ENCODE assay signal across 1 cellular context in genomic region chr12:102417055-102417454, GRCh38.
TF ChIP-seq lines count a peak whose summit lies in the region.

No MANE protein-coding gene starts in this region.

TF ChIP-seq in HepG2, 621 proteins besides CTCF, POLR2A, EP300 and RAD21 (continued from another document and continues in another):
- TF ChIP-seq, protein P1, sequence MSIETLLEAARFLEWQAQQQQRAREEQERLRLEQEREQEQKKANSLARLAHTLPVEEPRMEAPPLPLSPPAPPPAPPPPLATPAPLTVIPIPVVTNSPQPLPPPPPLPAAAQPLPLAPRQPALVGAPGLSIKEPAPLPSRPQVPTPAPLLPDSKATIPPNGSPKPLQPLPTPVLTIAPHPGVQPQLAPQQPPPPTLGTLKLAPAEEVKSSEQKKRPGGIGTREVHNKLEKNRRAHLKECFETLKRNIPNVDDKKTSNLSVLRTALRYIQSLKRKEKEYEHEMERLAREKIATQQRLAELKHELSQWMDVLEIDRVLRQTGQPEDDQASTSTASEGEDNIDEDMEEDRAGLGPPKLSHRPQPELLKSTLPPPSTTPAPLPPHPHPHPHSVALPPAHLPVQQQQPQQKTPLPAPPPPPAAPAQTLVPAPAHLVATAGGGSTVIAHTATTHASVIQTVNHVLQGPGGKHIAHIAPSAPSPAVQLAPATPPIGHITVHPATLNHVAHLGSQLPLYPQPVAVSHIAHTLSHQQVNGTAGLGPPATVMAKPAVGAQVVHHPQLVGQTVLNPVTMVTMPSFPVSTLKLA (IDR thresholded peaks at IDR 0.05), result no peak
- TF ChIP-seq KDM3A (CRISPR knock-in tag; IDR thresholded peaks at IDR 0.05; ENCODE audit: low read depth) (no peak), NR0B2 (CRISPR knock-in tag; IDR thresholded peaks at IDR 0.05) (no peak), RCOR2 (CRISPR knock-in tag; IDR thresholded peaks at IDR 0.05) (no peak), MYPOP (CRISPR knock-in tag; IDR thresholded peaks at IDR 0.05) (no peak), ARNT2 (CRISPR knock-in tag; IDR thresholded peaks at IDR 0.05; ENCODE audit: low read depth) (no peak), ZNF777 (CRISPR knock-in tag; IDR thresholded peaks at IDR 0.05) (no peak), MTF2 (CRISPR knock-in tag; IDR thresholded peaks at IDR 0.05; ENCODE audit: borderline replicate concordance) (no peak), ZNF660 (CRISPR knock-in tag; IDR thresholded peaks at IDR 0.05; ENCODE audit: borderline replicate concordance, low read depth) (no peak), CHD2 (IDR thresholded peaks at IDR 0.05; ENCODE audit: low read depth, low read length) (no peak), ZNF737 (CRISPR knock-in tag; IDR thresholded peaks at IDR 0.05; ENCODE audit: borderline replicate concordance) (no peak), ZNF672 (CRISPR knock-in tag; IDR thresholded peaks at IDR 0.05) (no peak), ZNF414 (CRISPR knock-in tag; IDR thresholded peaks at IDR 0.05) (no peak), POLR2G (IDR thresholded peaks at IDR 0.05; ENCODE audit: low read depth, low read length) (no peak), ZIK1 (CRISPR knock-in tag; IDR thresholded peaks at IDR 0.05; ENCODE audit: borderline replicate concordance, low read depth) (no peak), BCL6 (CRISPR knock-in tag; IDR thresholded peaks at IDR 0.05) (peak; percentile 55; the same call in 1 of the 2 replicates), SP4 (CRISPR knock-in tag; IDR thresholded peaks at IDR 0.05) (no peak), ZNF530 (CRISPR knock-in tag; IDR thresholded peaks at IDR 0.05; ENCODE audit: low read depth) (no peak), ZNF44 (CRISPR knock-in tag; IDR thresholded peaks at IDR 0.05) (no peak), TBX2 (CRISPR knock-in tag; IDR thresholded peaks at IDR 0.05; ENCODE audit: borderline replicate concordance) (no peak), ZNF136 (CRISPR knock-in tag; IDR thresholded peaks at IDR 0.05; ENCODE audit: low read depth) (no peak), RNF219 (CRISPR knock-in tag; IDR thresholded peaks at IDR 0.05) (no peak), HOXA7 (CRISPR knock-in tag; IDR thresholded peaks at IDR 0.05) (no peak), ZNF24 (IDR thresholded peaks at IDR 0.05) (no peak), MAFK (conservative IDR thresholded peaks at IDR 0.05 in 1 of 2, IDR thresholded peaks at IDR 0.05 in 1 of 2; ENCODE audit: low read length in 2 of 2) (no peak), HOMEZ (CRISPR knock-in tag; IDR thresholded peaks at IDR 0.05; ENCODE audit: low read depth) (peak; percentile 75; the same call in 1 of the 2 replicates), SNAI1 (CRISPR knock-in tag; IDR thresholded peaks at IDR 0.05; ENCODE audit: borderline replicate concordance) (no peak), ZBTB25 (CRISPR knock-in tag; IDR thresholded peaks at IDR 0.05) (no peak), ZBTB20 (CRISPR knock-in tag; IDR thresholded peaks at IDR 0.05; ENCODE audit: borderline replicate concordance, low read depth) (no peak), ELF1 (CRISPR knock-in tag; IDR thresholded peaks at IDR 0.05) (no peak), KLF16 (CRISPR knock-in tag; IDR thresholded peaks at IDR 0.05) (no peak), HDAC1 (CRISPR knock-in tag; IDR thresholded peaks at IDR 0.05) (peak; percentile 56; the same call in 1 of the 2 replicates), ZBTB46 (CRISPR knock-in tag; IDR thresholded peaks at IDR 0.05; ENCODE audit: borderline replicate concordance) (no peak), NFATC3 (CRISPR knock-in tag; IDR thresholded peaks at IDR 0.05) (no peak), ZNF776 (CRISPR knock-in tag; IDR thresholded peaks at IDR 0.05) (no peak), ZNF143 (CRISPR knock-in tag; IDR thresholded peaks at IDR 0.05) (no peak), MXI1 (IDR thresholded peaks at IDR 0.05; ENCODE audit: borderline replicate concordance, low read depth, low read length) (no peak), ZNF317 (CRISPR knock-in tag; IDR thresholded peaks at IDR 0.05) (no peak), ZNF879 (CRISPR knock-in tag; IDR thresholded peaks at IDR 0.05) (no peak), BHLHE40 (IDR thresholded peaks at IDR 0.05; ENCODE audit: low read length) (no peak), MAX (IDR thresholded peaks at IDR 0.05) (no peak), NR1H2 (CRISPR knock-in tag; IDR thresholded peaks at IDR 0.05; ENCODE audit: borderline replicate concordance, low read depth) (no peak)
- TF ChIP-seq, protein P2, sequence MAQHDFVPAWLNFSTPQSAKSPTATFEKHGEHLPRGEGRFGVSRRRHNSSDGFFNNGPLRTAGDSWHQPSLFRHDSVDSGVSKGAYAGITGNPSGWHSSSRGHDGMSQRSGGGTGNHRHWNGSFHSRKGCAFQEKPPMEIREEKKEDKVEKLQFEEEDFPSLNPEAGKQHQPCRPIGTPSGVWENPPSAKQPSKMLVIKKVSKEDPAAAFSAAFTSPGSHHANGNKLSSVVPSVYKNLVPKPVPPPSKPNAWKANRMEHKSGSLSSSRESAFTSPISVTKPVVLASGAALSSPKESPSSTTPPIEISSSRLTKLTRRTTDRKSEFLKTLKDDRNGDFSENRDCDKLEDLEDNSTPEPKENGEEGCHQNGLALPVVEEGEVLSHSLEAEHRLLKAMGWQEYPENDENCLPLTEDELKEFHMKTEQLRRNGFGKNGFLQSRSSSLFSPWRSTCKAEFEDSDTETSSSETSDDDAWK (CRISPR knock-in tag; IDR thresholded peaks at IDR 0.05), result no peak
- TF ChIP-seq, protein P3, sequence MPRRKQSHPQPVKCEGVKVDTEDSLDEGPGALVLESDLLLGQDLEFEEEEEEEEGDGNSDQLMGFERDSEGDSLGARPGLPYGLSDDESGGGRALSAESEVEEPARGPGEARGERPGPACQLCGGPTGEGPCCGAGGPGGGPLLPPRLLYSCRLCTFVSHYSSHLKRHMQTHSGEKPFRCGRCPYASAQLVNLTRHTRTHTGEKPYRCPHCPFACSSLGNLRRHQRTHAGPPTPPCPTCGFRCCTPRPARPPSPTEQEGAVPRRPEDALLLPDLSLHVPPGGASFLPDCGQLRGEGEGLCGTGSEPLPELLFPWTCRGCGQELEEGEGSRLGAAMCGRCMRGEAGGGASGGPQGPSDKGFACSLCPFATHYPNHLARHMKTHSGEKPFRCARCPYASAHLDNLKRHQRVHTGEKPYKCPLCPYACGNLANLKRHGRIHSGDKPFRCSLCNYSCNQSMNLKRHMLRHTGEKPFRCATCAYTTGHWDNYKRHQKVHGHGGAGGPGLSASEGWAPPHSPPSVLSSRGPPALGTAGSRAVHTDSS (CRISPR knock-in tag; conservative IDR thresholded peaks at IDR 0.05), result no peak
- TF ChIP-seq, protein P4, sequence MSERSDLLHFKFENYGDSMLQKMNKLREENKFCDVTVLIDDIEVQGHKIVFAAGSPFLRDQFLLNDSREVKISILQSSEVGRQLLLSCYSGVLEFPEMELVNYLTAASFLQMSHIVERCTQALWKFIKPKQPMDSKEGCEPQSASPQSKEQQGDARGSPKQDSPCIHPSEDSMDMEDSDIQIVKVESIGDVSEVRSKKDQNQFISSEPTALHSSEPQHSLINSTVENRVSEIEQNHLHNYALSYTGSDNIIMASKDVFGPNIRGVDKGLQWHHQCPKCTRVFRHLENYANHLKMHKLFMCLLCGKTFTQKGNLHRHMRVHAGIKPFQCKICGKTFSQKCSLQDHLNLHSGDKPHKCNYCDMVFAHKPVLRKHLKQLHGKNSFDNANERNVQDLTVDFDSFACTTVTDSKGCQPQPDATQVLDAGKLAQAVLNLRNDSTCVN (CRISPR knock-in tag; IDR thresholded peaks at IDR 0.05; ENCODE audit: borderline replicate concordance), result no peak
- TF ChIP-seq, protein P5, sequence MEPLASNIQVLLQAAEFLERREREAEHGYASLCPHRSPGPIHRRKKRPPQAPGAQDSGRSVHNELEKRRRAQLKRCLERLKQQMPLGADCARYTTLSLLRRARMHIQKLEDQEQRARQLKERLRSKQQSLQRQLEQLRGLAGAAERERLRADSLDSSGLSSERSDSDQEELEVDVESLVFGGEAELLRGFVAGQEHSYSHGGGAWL (CRISPR knock-in tag; IDR thresholded peaks at IDR 0.05), result no peak
- TF ChIP-seq, protein P6, sequence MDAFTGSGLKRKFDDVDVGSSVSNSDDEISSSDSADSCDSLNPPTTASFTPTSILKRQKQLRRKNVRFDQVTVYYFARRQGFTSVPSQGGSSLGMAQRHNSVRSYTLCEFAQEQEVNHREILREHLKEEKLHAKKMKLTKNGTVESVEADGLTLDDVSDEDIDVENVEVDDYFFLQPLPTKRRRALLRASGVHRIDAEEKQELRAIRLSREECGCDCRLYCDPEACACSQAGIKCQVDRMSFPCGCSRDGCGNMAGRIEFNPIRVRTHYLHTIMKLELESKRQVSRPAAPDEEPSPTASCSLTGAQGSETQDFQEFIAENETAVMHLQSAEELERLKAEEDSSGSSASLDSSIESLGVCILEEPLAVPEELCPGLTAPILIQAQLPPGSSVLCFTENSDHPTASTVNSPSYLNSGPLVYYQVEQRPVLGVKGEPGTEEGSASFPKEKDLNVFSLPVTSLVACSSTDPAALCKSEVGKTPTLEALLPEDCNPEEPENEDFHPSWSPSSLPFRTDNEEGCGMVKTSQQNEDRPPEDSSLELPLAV (CRISPR knock-in tag; conservative IDR thresholded peaks at IDR 0.05; ENCODE audit: low read depth), result no peak
- TF ChIP-seq, protein P7, sequence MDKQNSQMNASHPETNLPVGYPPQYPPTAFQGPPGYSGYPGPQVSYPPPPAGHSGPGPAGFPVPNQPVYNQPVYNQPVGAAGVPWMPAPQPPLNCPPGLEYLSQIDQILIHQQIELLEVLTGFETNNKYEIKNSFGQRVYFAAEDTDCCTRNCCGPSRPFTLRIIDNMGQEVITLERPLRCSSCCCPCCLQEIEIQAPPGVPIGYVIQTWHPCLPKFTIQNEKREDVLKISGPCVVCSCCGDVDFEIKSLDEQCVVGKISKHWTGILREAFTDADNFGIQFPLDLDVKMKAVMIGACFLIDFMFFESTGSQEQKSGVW (CRISPR knock-in tag; IDR thresholded peaks at IDR 0.05; ENCODE audit: borderline replicate concordance), result no peak
